Comparison of ENCODE assay signal across 23 cellular contexts in genomic region chr7:5387711-5388245, GRCh38.
"Had no signal": no experiment of that assay in that cellular context is flagged by ENCODE, and none has a peak within 500 bp of the region (broad histone marks: within the 10 kb centered on the region; RNA-seq: fewer than 3 reads in every experiment).

No MANE protein-coding gene starts in this region.

- ATAC-seq: gastrocnemius medialis, left ventricle myocardium superior, sciatic nerve had no signal

- FAIRE-seq: endometrium had no signal

- H3K36me3 ChIP-seq: neural progenitor cell had no signal

- H3K4me3 Mint-ChIP-seq: naive thymus-derived CD4-positive, alpha-beta T cell; neural progenitor cell had no signal

- H3K9me3 Mint-ChIP-seq: naive thymus-derived CD4-positive, alpha-beta T cell; neural progenitor cell had no signal

- H3K27me3 Mint-ChIP-seq: naive thymus-derived CD4-positive, alpha-beta T cell had no signal

- H3K27ac Mint-ChIP-seq: naive thymus-derived CD4-positive, alpha-beta T cell; neural progenitor cell had no signal

- H3K27ac ChIP-seq: ascending aorta, coronary artery, gastrocnemius medialis, neural progenitor cell, parathyroid adenoma, spleen, tibial nerve had no signal

- DNase-seq: activated CD4-positive, alpha-beta T cell treated with anti-CD3 and anti-CD28 coated beads, Interleukin-2, amount 50 U/mL, for 1 hour; activated CD4-positive, CD25-positive, alpha-beta regulatory T cell treated with anti-CD3 and anti-CD28 coated beads, Interleukin-2, amount 50 U/mL, for 72 hours; activated CD8-positive, alpha-beta memory T cell treated with anti-CD3 and anti-CD28 coated beads, Interleukin-2, amount 50 U/mL, for 48 hours; activated effector memory CD4-positive, alpha-beta T cell treated with anti-CD3 and anti-CD28 coated beads, Interleukin-2, amount 50 U/mL, for 16 hours; activated naive CD4-positive, alpha-beta T cell treated with anti-CD3 and anti-CD28 coated beads, Interleukin-2, amount 50 U/mL, for 16 hours; activated T-cell treated with anti-CD3 and anti-CD28 coated beads, Interleukin-2, amount 50 U/mL, for 48 hours; erythroblast; gastrocnemius medialis; heart left ventricle; kidney glomerular epithelial cell; left ventricle myocardium superior; mesendoderm; naive thymus-derived CD4-positive, alpha-beta T cell; spleen; stimulated activated naive CD4-positive, alpha-beta T cell; substantia nigra had no signal

- H3K27me3 ChIP-seq: ascending aorta, gastrocnemius medialis, heart left ventricle, neural progenitor cell, spleen, tibial nerve had no signal

- H2AFZ ChIP-seq: neural progenitor cell, parathyroid adenoma had no signal

- H3K9me3 ChIP-seq: ascending aorta, gastrocnemius medialis, heart left ventricle, spleen, tibial nerve had no signal

- H3K4me3 ChIP-seq: ascending aorta, coronary artery, gastrocnemius medialis, heart left ventricle, neural progenitor cell, spleen, tibial nerve had no signal

- H3K4me2 ChIP-seq: neural progenitor cell had no signal
